In the genomic region with DNA sequence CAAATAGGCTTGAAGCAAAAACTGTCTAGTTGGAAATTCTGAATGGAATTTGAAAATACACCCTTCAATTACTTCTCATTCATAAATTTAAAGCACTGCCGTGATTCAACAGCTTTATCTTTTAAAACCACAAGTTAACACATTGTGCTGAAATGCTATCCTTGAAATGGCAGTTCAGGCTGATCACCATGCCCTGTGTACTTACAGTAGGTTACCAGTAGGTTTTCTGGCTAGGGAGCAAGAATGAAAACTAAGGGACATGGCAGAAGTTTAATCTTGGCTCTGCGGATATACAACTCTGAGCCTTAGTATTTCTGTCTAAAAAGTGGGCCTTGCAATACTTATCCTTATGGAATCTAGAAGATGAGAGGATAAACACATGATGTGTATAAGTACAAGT, we compare ENCODE assay signal across 2 cellular contexts.
TF ChIP-seq lines count a peak whose summit lies in the region.

No MANE protein-coding gene starts in this region.

TF ChIP-seq in SK-N-SH, 30 proteins besides CTCF, POLR2A, EP300 and RAD21 (continued from another document):
- TF ChIP-seq, protein P1, sequence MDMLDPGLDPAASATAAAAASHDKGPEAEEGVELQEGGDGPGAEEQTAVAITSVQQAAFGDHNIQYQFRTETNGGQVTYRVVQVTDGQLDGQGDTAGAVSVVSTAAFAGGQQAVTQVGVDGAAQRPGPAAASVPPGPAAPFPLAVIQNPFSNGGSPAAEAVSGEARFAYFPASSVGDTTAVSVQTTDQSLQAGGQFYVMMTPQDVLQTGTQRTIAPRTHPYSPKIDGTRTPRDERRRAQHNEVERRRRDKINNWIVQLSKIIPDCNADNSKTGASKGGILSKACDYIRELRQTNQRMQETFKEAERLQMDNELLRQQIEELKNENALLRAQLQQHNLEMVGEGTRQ (IDR thresholded peaks at IDR 0.05; ENCODE audit: borderline replicate concordance, low read depth, low read length): no peak
- TF ChIP-seq GATA2 (CRISPR knock-in tag; IDR thresholded peaks at IDR 0.05) (no peak), JUND (IDR thresholded peaks at IDR 0.05) (no peak), USF1 (IDR thresholded peaks at IDR 0.05; ENCODE audit: borderline replicate concordance, low read depth) (no peak), TEAD4 (IDR thresholded peaks at IDR 0.05; ENCODE audit: borderline replicate concordance, insufficient read depth) (no peak), RXRA (IDR thresholded peaks at IDR 0.05; ENCODE audit: borderline replicate concordance, low read depth) (no peak), RFX5 (IDR thresholded peaks at IDR 0.05; ENCODE audit: low read length) (no peak), POLR2AphosphoS5 (IDR thresholded peaks at IDR 0.05; ENCODE audit: low read depth, low read length) (no peak), FOSL2 (IDR thresholded peaks at IDR 0.05; ENCODE audit: borderline replicate concordance, low read depth) (no peak), ELF1 (IDR thresholded peaks at IDR 0.05) (no peak), NRF1 (IDR thresholded peaks at IDR 0.05; ENCODE audit: low read depth, low read length) (no peak), REST (IDR thresholded peaks at IDR 0.05; ENCODE audit: low read depth, low read length) (no peak)

TF ChIP-seq in SK-N-SH treated with all-trans-retinoic acid at 6 μM for 48 hours, 23 proteins besides CTCF, POLR2A, EP300 and RAD21 (continued from another document):
- TF ChIP-seq POU6F1 (CRISPR knock-in tag; IDR thresholded peaks at IDR 0.05; ENCODE audit: borderline replicate concordance, low read depth): no peak
- TF ChIP-seq, protein P2, sequence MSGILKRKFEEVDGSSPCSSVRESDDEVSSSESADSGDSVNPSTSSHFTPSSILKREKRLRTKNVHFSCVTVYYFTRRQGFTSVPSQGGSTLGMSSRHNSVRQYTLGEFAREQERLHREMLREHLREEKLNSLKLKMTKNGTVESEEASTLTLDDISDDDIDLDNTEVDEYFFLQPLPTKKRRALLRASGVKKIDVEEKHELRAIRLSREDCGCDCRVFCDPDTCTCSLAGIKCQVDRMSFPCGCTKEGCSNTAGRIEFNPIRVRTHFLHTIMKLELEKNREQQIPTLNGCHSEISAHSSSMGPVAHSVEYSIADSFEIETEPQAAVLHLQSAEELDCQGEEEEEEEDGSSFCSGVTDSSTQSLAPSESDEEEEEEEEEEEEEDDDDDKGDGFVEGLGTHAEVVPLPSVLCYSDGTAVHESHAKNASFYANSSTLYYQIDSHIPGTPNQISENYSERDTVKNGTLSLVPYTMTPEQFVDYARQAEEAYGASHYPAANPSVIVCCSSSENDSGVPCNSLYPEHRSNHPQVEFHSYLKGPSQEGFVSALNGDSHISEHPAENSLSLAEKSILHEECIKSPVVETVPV (CRISPR knock-in tag; IDR thresholded peaks at IDR 0.05): no peak
- no peak for TF ChIP-seq SNAI2 (CRISPR knock-in tag; IDR thresholded peaks at IDR 0.05)
- no peak for TF ChIP-seq OSR1 (CRISPR knock-in tag; IDR thresholded peaks at IDR 0.05)
- no peak for TF ChIP-seq ESRRG (CRISPR knock-in tag; IDR thresholded peaks at IDR 0.05)
- no peak for TF ChIP-seq PATZ1 (CRISPR knock-in tag; IDR thresholded peaks at IDR 0.05; ENCODE audit: borderline replicate concordance)
- no peak for TF ChIP-seq ARNTL (CRISPR knock-in tag; IDR thresholded peaks at IDR 0.05; ENCODE audit: borderline replicate concordance, low read depth)
- no peak for TF ChIP-seq GLIS3 (CRISPR knock-in tag; IDR thresholded peaks at IDR 0.05)
- no peak for TF ChIP-seq CREB5 (CRISPR knock-in tag; IDR thresholded peaks at IDR 0.05; ENCODE audit: low read depth)
- TF ChIP-seq PPARA (CRISPR knock-in tag; IDR thresholded peaks at IDR 0.05; ENCODE audit: borderline replicate concordance): no peak
- TF ChIP-seq ZNF8 (CRISPR knock-in tag; IDR thresholded peaks at IDR 0.05): no peak
